In genomic region chr1:184933944-184934343, GRCh38 we compare ENCODE assay signal across 1 cellular context.
A peak's percentile ranks its signal among the peaks of the same experiment; 100 is the strongest.
TF ChIP-seq lines count a peak whose summit lies in the region.

No MANE protein-coding gene starts in this region.

TF ChIP-seq in HEK293, 187 proteins besides CTCF, POLR2A, EP300 and RAD21 (continued from another document):
- TF ChIP-seq ZNF580 (tag by site-specific recombination; IDR thresholded peaks at IDR 0.05) = peak; percentile 70; the same call in 1 of the 2 replicates
- TF ChIP-seq ZNF146 (tag by site-specific recombination; IDR thresholded peaks at IDR 0.05) = peak; percentile 97
